Comparison of ENCODE assay signal across 10 cellular contexts in genomic region chr20:63309261-63310071, GRCh38. TPM values are rescaled to one million over a fixed set of nuclear protein-coding genes. Genes with fewer than 3 reads are reported as not detected.
A peak's percentile ranks its signal among the peaks of the same experiment; 100 is the strongest.
DNase-seq lines count a peak whose midpoint lies in the region; ATAC-seq and TF ChIP-seq lines count a peak whose summit lies in the region.
"Had no signal": no experiment of that assay in that cellular context is flagged by ENCODE, and none has a peak within 500 bp of the region (broad histone marks: within the 10 kb centered on the region; RNA-seq: fewer than 3 reads in every experiment).

No MANE protein-coding gene starts in this region.

- intact Hi-C loops in activated B cell treated with CpG ODN at 0.5 μM for 24 hours (cut with micrococcal nuclease) = loop anchor here (5.0 kb wide), 1 partner anchor 663 kb away; no protein-coding TSS in a partner anchor

- H3K27me3 Mint-ChIP-seq in activated B cell treated with CpG ODN at 0.5 μM for 24 hours = peaks cover 2% of the 10 kb centered on the region
- peaks cover 9% of the 10 kb centered on the region for H3K27me3 Mint-ChIP-seq in progenitor cell of endocrine pancreas

- no peaks in the 10 kb centered on the region for H3K36me3 Mint-ChIP-seq in activated B cell treated with CpG ODN at 0.5 μM for 24 hours (ENCODE audit: low read depth)
- H3K36me3 Mint-ChIP-seq in progenitor cell of endocrine pancreas (ENCODE audit: insufficient read depth) = no peaks in the 10 kb centered on the region

- peak; percentile 21 for TF ChIP-seq CTCF in activated B cell treated with CpG ODN at 0.5 μM for 24 hours (IDR thresholded peaks at IDR 0.05)
- TF ChIP-seq CTCF in foreskin fibroblast (IDR thresholded peaks at IDR 0.05; ENCODE audit: low read depth, low read length) = peak; percentile 77
- TF ChIP-seq CTCF in progenitor cell of endocrine pancreas (IDR thresholded peaks at IDR 0.05; ENCODE audit: unreplicated experiment) = peak; percentile 91

- POLR2A ChIA-PET in activated B cell treated with CpG ODN at 0.5 μM for 24 hours (lab: Charles Lee) = interaction anchor here (0.9 kb wide), 1 partner anchor 211 kb away, joined by 3 read pairs; the partner anchor contains the start of gene PPDPF

- peak; percentile 34 for ATAC-seq in activated B cell treated with CpG ODN at 0.5 μM for 24 hours (ENCODE audit: low read depth)
- ATAC-seq in HG02870 (IDR thresholded peaks at IDR 0.05; ENCODE audit: unreplicated experiment) = no peak
- no peak for ATAC-seq in HG02642 (IDR thresholded peaks at IDR 0.05; ENCODE audit: poor library complexity, unreplicated experiment)

- TF ChIP-seq RAD21 in Ishikawa (IDR thresholded peaks at IDR 0.05; ENCODE audit: low read depth) = peak; percentile 88

- CTCF ChIA-PET in activated B cell treated with CpG ODN at 0.5 μM for 24 hours (lab: Charles Lee) = interaction anchor here (0.6 to 1.6 kb wide), 5 partner anchors 37 to 555 kb away, joined by 3 to 5 read pairs (median 3); no protein-coding TSS in a partner anchor

- H3K4me1 Mint-ChIP-seq in activated B cell treated with CpG ODN at 0.5 μM for 24 hours = no peaks in the 10 kb centered on the region
- no peaks in the 10 kb centered on the region for H3K4me1 Mint-ChIP-seq in progenitor cell of endocrine pancreas (ENCODE audit: low read depth)

- H3K4me3 Mint-ChIP-seq in activated B cell treated with CpG ODN at 0.5 μM for 24 hours (no peak overlapping the region), progenitor cell of endocrine pancreas (ENCODE audit: low read depth) (no peak overlapping the region)

- H3K9me3 Mint-ChIP-seq in activated B cell treated with CpG ODN at 0.5 μM for 24 hours = no peaks in the 10 kb centered on the region
- H3K9me3 Mint-ChIP-seq in progenitor cell of endocrine pancreas (ENCODE audit: low read depth) = no peaks in the 10 kb centered on the region

- H3K27ac Mint-ChIP-seq in activated B cell treated with CpG ODN at 0.5 μM for 24 hours = no peak overlapping the region
- no peak overlapping the region for H3K27ac Mint-ChIP-seq in progenitor cell of endocrine pancreas

- no peak for TF ChIP-seq EP300 in Ishikawa (IDR thresholded peaks at IDR 0.05; ENCODE audit: borderline replicate concordance)

- DNase-seq in DMS79 treated with DMSO at 0.1 percent for 48 hours (lab: John Stamatoyannopoulos, UW) = peak; percentile 49
- DNase-seq in DMS79 (lab: John Stamatoyannopoulos, UW) = no peak
- DNase-seq in activated B cell treated with CpG ODN at 0.5 μM for 24 hours = no peak
- DNase-seq in foreskin fibroblast = peak in 1 of 2 donors; percentile 63
- peak; percentile 50 for DNase-seq in progenitor cell of endocrine pancreas (ENCODE audit: low spot score, unreplicated experiment)

- H3K4me3 ChIP-seq in foreskin fibroblast (ENCODE audit: low read depth in 1 of 2, low read length in 2 of 2) = no peak overlapping the region
- H3K4me3 ChIP-seq: BLaER1 had no signal

TF ChIP-seq in Ishikawa, 13 proteins besides CTCF, POLR2A, EP300 and RAD21:
- TF ChIP-seq CREB1 (IDR thresholded peaks at IDR 0.05; ENCODE audit: low read depth) = no peak

RNA-seq across cellular contexts. Expression of gene COL20A1, which starts 16.5 kb away (rescaled TPM):
- total RNA-seq in activated B cell treated with CpG ODN at 0.5 μM for 24 hours (not detected in 2 replicates), progenitor cell of endocrine pancreas (0.24 and 0.47 TPM in 2 replicates)

RNA-seq across cellular contexts. Expression of gene ARFGAP1, which starts 36.9 kb away (rescaled TPM):
- total RNA-seq in activated B cell treated with CpG ODN at 0.5 μM for 24 hours (72.4 and 85.8 TPM in 2 replicates), progenitor cell of endocrine pancreas (119 and 130 TPM in 2 replicates)

RNA-seq across cellular contexts. Expression of gene CHRNA4, which starts 51.7 kb away (rescaled TPM):
- total RNA-seq in activated B cell treated with CpG ODN at 0.5 μM for 24 hours = not detected in 2 replicates
- 0.43 and 0.44 TPM in 2 replicates for total RNA-seq in progenitor cell of endocrine pancreas
- total RNA-seq: T-helper 1 cell treated with Interleukin-12 subunit alpha and Interleukin-12 subunit beta and Interleukin-4 antibody, amounts not matched to agents 30 ng/mL and 1 ng/mL, for 36 hours had no signal

RNA-seq across cellular contexts. Expression of gene NKAIN4, which starts 55.2 kb away (rescaled TPM):
- total RNA-seq in activated B cell treated with CpG ODN at 0.5 μM for 24 hours = not detected in 2 replicates
- total RNA-seq in progenitor cell of endocrine pancreas = 0.60 and 0.73 TPM in 2 replicates
- total RNA-seq: T-helper 1 cell treated with Interleukin-12 subunit alpha and Interleukin-12 subunit beta and Interleukin-4 antibody, amounts not matched to agents 30 ng/mL and 1 ng/mL, for 36 hours had no signal

Comparison
In these comparisons a context has a peak if more than half of its experiments do, and no peak if none do; other contexts are left out.
1. DNase-seq: peak in DMS79 treated with DMSO at 0.1 percent for 48 hours (single experiment) and progenitor cell of endocrine pancreas (single experiment); none in DMS79 (single experiment) and activated B cell treated with CpG ODN at 0.5 μM for 24 hours (single experiment).
2. CTCF ChIP-seq: peak in every context shown above with its lines; median percentile 91 in progenitor cell of endocrine pancreas; 77 in foreskin fibroblast; 21 in activated B cell treated with CpG ODN at 0.5 μM for 24 hours.